10 cellular contexts compared by ENCODE assay signal in the genomic region with DNA sequence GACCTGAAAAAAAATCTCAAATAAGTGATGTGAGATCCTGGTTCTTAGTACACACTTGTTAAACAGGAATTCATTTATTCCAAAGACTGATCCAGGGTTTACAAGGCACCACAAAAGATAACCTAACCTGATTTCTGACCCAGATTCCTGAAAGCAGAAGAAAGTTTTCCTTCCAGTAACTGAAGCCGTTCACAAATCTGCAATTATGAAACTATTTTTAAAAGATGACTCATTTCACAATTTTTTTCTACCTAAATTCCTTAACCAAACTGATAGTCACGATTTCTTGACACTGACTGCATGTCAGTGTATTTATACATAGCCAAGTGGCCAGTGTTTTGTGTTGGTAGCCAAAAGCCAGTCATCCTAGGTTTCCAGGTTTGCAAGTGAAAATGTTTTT. TPM values are rescaled to one million over a fixed set of nuclear protein-coding genes. Genes with fewer than 3 reads are reported as not detected.
DNase-seq lines count a peak whose midpoint lies in the region; ATAC-seq, FAIRE-seq and TF ChIP-seq lines count a peak whose summit lies in the region.
"Had no signal": no experiment of that assay in that cellular context is flagged by ENCODE, and none has a peak within 500 bp of the region (broad histone marks: within the 10 kb centered on the region; RNA-seq: fewer than 3 reads in every experiment).

No MANE protein-coding gene starts in this region.

- intact Hi-C loops in esophagus muscularis mucosa (cut with DNase I), result no loop called here

- no peak for TF ChIP-seq POLR2A in esophagus muscularis mucosa (IDR thresholded peaks at IDR 0.05; ENCODE audit: low read depth)

- peak; percentile 28 for ATAC-seq in HG03565 (IDR thresholded peaks at IDR 0.05; ENCODE audit: unreplicated experiment)
- ATAC-seq in HG03025 (IDR thresholded peaks at IDR 0.05; ENCODE audit: low FRiP score, unreplicated experiment), result no peak

- H3K4me3 ChIP-seq in esophagus muscularis mucosa, result peak overlapping the region in 3 of 4 donors; percentile 2 to 19 (median 18)

- H3K36me3 ChIP-seq in esophagus muscularis mucosa, result no peaks in the 10 kb centered on the region

- no peaks in the 10 kb centered on the region for H3K9me3 ChIP-seq in esophagus muscularis mucosa

- H3K27ac ChIP-seq in esophagus muscularis mucosa (replicated peaks in 1 of 4), result peak overlapping the region; percentile 58 to 78 (median 66)

- DNase-seq in A172 (ENCODE audit: low spot score) (peak; percentile 54), GM19239 (ENCODE audit: insufficient read length, low spot score) (no peak), esophagus muscularis mucosa (ENCODE audit: extremely low spot score) (no peak), pons (ENCODE audit: low spot score) (no peak), NCI-H1417 treated with DMSO at 0.1 percent for 48 hours (lab: John Stamatoyannopoulos, UW) (no peak)
- DNase-seq in central memory CD4-positive, alpha-beta T cell, result no peak
- DNase-seq: NCI-H82 had no signal

- H3K27me3 ChIP-seq in esophagus muscularis mucosa, result no peaks in the 10 kb centered on the region

- TF ChIP-seq EP300 in esophagus muscularis mucosa (IDR thresholded peaks at IDR 0.05), result no peak

- peak; percentile 31 for FAIRE-seq in GM19239 (lab: Jason Lieb, UNC)
- FAIRE-seq: G401.6 had no signal

- H3K4me1 ChIP-seq in esophagus muscularis mucosa, result peaks cover 11 to 38% (median 34%) of the 10 kb centered on the region in 4 donors

- TF ChIP-seq CTCF in esophagus muscularis mucosa (IDR thresholded peaks at IDR 0.05), result no peak

- WGBS in esophagus muscularis mucosa, result 1% methylated on average over 2 of the region's 2 CpGs

RNA-seq across cellular contexts. Expression of a gene that starts 17.1 kb away (rescaled TPM):
- total RNA-seq in A172 (2014; rRNA removed; shearing (Covaris generic)), result 1.1 and 1.8 TPM in 2 replicates
- 10 to 100 TPM; 13.4 to 15.0 (median 14.4) TPM for total RNA-seq in esophagus muscularis mucosa
